1 cellular context compared by ENCODE assay signal in genomic region chr12:101743724-101744472, GRCh38.
TF ChIP-seq lines count a peak whose summit lies in the region.

No MANE protein-coding gene starts in this region.

TF ChIP-seq in A549, 52 proteins besides CTCF, POLR2A, EP300 and RAD21 (continued from another document):
- TF ChIP-seq ELK1 (IDR thresholded peaks at IDR 0.05; ENCODE audit: low read depth, low read length): no peak
- TF ChIP-seq ESRRA (IDR thresholded peaks at IDR 0.05; ENCODE audit: borderline replicate concordance, low read length): no peak
- TF ChIP-seq RARB (CRISPR knock-in tag; IDR thresholded peaks at IDR 0.05): no peak
- no peak for TF ChIP-seq CEBPB (IDR thresholded peaks at IDR 0.05)
